1 cellular context compared by ENCODE assay signal in the genomic region with DNA sequence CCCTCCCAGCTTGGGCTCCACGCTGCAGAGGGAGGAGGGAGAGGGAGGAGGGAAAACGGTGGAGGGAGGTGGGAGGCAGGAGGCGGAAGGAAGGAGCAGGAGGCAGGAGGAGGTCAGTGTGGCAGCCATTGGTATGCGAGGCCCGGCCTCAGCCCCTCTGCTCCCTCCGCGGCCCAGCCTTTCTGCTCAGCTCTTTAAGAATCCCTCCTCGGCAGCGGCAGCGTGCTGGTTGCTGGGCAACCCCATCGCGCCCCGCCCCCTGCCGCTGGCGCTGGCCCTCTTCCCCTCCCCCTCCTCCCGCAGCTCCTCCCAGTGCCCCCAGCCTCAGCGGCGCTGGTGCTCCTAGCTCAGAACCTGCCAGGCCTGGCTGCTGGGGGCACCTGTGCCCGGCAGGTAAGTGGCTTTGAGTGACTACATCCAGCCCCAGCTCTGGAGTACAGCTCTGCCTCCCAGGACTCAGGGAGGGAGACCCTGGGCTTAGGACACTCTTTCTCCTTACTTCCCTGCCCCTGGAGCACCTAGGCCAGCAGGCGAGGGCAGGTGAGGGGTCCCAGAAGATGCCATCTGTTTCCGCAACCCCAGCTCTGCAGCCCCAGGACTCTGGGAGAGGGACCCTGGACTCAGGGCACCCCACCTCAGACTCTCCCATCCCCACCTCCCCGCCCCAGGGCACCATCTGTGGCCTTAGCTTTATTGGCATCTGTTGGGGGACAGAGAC.
TF ChIP-seq lines count a peak whose summit lies in the region.

No MANE protein-coding gene starts in this region.

TF ChIP-seq in GM12878, 131 proteins besides CTCF, POLR2A, EP300 and RAD21:
- TF ChIP-seq, protein P1, sequence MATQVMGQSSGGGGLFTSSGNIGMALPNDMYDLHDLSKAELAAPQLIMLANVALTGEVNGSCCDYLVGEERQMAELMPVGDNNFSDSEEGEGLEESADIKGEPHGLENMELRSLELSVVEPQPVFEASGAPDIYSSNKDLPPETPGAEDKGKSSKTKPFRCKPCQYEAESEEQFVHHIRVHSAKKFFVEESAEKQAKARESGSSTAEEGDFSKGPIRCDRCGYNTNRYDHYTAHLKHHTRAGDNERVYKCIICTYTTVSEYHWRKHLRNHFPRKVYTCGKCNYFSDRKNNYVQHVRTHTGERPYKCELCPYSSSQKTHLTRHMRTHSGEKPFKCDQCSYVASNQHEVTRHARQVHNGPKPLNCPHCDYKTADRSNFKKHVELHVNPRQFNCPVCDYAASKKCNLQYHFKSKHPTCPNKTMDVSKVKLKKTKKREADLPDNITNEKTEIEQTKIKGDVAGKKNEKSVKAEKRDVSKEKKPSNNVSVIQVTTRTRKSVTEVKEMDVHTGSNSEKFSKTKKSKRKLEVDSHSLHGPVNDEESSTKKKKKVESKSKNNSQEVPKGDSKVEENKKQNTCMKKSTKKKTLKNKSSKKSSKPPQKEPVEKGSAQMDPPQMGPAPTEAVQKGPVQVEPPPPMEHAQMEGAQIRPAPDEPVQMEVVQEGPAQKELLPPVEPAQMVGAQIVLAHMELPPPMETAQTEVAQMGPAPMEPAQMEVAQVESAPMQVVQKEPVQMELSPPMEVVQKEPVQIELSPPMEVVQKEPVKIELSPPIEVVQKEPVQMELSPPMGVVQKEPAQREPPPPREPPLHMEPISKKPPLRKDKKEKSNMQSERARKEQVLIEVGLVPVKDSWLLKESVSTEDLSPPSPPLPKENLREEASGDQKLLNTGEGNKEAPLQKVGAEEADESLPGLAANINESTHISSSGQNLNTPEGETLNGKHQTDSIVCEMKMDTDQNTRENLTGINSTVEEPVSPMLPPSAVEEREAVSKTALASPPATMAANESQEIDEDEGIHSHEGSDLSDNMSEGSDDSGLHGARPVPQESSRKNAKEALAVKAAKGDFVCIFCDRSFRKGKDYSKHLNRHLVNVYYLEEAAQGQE (IDR thresholded peaks at IDR 0.05; ENCODE audit: low read depth, low read length) = no peak
- TF ChIP-seq NFXL1 (IDR thresholded peaks at IDR 0.05; ENCODE audit: borderline replicate concordance) = 0 out of 2 replicates have a peak, but pooled peaks have one; percentile 32
- TF ChIP-seq ETV6 (conservative IDR thresholded peaks at IDR 0.05 in 1 of 2, IDR thresholded peaks at IDR 0.05 in 1 of 2; ENCODE audit: borderline replicate concordance in 1 of 2, low read depth in 1 of 2) = no peak
- no peak for TF ChIP-seq TBL1XR1 (IDR thresholded peaks at IDR 0.05; ENCODE audit: low read depth, low read length)
- TF ChIP-seq, protein P2, sequence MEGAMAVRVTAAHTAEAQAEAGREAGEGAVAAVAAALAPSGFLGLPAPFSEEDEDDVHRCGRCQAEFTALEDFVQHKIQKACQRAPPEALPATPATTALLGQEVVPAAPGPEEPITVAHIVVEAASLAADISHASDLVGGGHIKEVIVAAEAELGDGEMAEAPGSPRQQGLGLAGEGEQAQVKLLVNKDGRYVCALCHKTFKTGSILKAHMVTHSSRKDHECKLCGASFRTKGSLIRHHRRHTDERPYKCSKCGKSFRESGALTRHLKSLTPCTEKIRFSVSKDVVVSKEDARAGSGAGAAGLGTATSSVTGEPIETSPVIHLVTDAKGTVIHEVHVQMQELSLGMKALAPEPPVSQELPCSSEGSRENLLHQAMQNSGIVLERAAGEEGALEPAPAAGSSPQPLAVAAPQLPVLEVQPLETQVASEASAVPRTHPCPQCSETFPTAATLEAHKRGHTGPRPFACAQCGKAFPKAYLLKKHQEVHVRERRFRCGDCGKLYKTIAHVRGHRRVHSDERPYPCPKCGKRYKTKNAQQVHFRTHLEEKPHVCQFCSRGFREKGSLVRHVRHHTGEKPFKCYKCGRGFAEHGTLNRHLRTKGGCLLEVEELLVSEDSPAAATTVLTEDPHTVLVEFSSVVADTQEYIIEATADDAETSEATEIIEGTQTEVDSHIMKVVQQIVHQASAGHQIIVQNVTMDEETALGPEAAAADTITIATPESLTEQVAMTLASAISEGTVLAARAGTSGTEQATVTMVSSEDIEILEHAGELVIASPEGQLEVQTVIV (IDR thresholded peaks at IDR 0.05; ENCODE audit: borderline replicate concordance, partially characterized antibody) = no peak
- no peak for TF ChIP-seq MYC (IDR thresholded peaks at IDR 0.05; ENCODE audit: insufficient read depth, insufficient read length, insufficient replicate concordance, low read length, severe bottlenecking)
- no peak for TF ChIP-seq SMARCA5 (IDR thresholded peaks at IDR 0.05)
- no peak for TF ChIP-seq CREB1 (IDR thresholded peaks at IDR 0.05; ENCODE audit: low read depth)
